ENCODE assay signal across 16 cellular contexts in the genomic region with DNA sequence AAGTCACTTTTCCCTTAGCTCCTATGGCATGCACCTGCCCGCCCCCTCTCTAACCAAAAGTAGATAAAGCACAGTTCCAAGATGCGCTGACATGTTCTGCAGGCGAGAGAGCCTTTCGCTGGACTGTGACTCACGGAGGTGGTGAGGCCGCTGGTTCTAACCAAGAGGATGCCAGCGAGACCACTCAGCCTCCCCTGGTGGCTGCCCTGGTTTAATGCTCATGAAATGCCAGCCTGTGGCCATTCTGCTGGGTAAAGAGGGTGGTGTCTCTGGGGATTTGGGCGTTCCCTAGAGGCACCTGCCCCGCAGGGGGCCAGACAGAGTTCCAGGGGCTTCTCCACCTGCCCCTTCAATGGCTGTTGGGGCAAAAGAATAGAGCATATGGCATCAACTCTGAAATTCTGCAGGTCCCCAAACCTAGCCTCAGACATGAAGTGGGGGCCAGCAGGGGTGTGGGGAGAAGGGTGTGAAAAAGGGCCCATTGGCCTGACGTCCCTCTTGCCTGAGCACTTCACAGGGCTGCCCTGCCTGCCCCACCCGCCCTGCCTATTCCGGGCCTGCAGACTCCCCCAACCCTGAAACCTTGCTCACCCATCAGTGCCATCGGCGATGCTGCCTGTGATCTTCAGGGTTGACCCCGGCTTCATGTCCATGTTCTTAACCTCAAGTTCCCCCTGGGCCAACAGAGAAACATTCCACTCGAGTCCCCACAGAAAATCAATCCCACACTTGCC. TPM values are rescaled to one million over a fixed set of nuclear protein-coding genes. Genes with fewer than 3 reads are reported as not detected.
DNase-seq lines count a peak whose midpoint lies in the region; ATAC-seq and TF ChIP-seq lines count a peak whose summit lies in the region.
"Had no signal": no experiment of that assay in that cellular context is flagged by ENCODE, and none has a peak within 500 bp of the region (broad histone marks: within the 10 kb centered on the region; RNA-seq: fewer than 3 reads in every experiment).

No MANE protein-coding gene starts in this region.

- H3K4me3 Mint-ChIP-seq in Calu3 (ENCODE audit: low read depth, unreplicated experiment) (peak overlapping the region; percentile 6), neural progenitor cell (no peak overlapping the region)
- H3K4me3 Mint-ChIP-seq: activated CD4-positive, alpha-beta memory T cell treated with anti-CD3 and anti-CD28 coated beads for 36 hours; activated naive CD8-positive, alpha-beta T cell treated with anti-CD3 and anti-CD28 coated beads, Interleukin-2, amount 10 ng/mL, durations not matched to agents 7 days and 5 days; CD8-positive, alpha-beta T cell had no signal

- H3K9me3 Mint-ChIP-seq in Calu3 (ENCODE audit: low read depth, unreplicated experiment) (no peaks in the 10 kb centered on the region), neural progenitor cell (no peaks in the 10 kb centered on the region)
- H3K9me3 Mint-ChIP-seq: activated CD4-positive, alpha-beta memory T cell treated with anti-CD3 and anti-CD28 coated beads for 36 hours; activated naive CD8-positive, alpha-beta T cell treated with anti-CD3 and anti-CD28 coated beads, Interleukin-2, amount 10 ng/mL, durations not matched to agents 7 days and 5 days; CD8-positive, alpha-beta T cell had no signal

- TF ChIP-seq CTCF in Calu3 (IDR thresholded peaks at IDR 0.05; ENCODE audit: unreplicated experiment) = peak; percentile 34
- no peak for TF ChIP-seq CTCF in NB4 (IDR thresholded peaks at IDR 0.05; ENCODE audit: low read depth, low read length)
- peak; percentile 50 for TF ChIP-seq CTCF in brain microvascular endothelial cell (IDR thresholded peaks at IDR 0.05; ENCODE audit: low read depth, low read length, missing control alignments)
- no peak for TF ChIP-seq CTCF in neural progenitor cell (IDR thresholded peaks at IDR 0.05)

- peak; percentile 77 for DNase-seq in Calu3
- DNase-seq in NB4 (ENCODE audit: low read depth) = peak; percentile 39
- no peak for DNase-seq in brain microvascular endothelial cell
- DNase-seq in NCI-H1417 treated with DMSO at 0.1 percent for 48 hours (lab: John Stamatoyannopoulos, UW) = no peak
- no peak for DNase-seq in neural progenitor cell (ENCODE audit: low spot score)
- no peak for DNase-seq in NCI-H345 treated with DMSO at 0.1 percent for 48 hours (lab: John Stamatoyannopoulos, UW; ENCODE audit: unreplicated experiment)
- DNase-seq: activated CD4-positive, alpha-beta memory T cell treated with anti-CD3 and anti-CD28 coated beads for 36 hours; activated naive CD8-positive, alpha-beta T cell treated with anti-CD3 and anti-CD28 coated beads, Interleukin-2, amount 10 ng/mL, durations not matched to agents 7 days and 5 days; CD8-positive, alpha-beta T cell; left cardiac atrium; NCI-H446 treated with DMSO at 0.1 percent for 48 hours; ovary; thyroid gland had no signal

- H4K20me1 ChIP-seq in neural progenitor cell (ENCODE audit: low read depth) = no peaks in the 10 kb centered on the region

- peak overlapping the region; percentile 99 for H3K27ac Mint-ChIP-seq in Calu3 (ENCODE audit: unreplicated experiment)
- H3K27ac Mint-ChIP-seq in neural progenitor cell = no peak overlapping the region
- H3K27ac Mint-ChIP-seq: activated CD4-positive, alpha-beta memory T cell treated with anti-CD3 and anti-CD28 coated beads for 36 hours; activated naive CD8-positive, alpha-beta T cell treated with anti-CD3 and anti-CD28 coated beads, Interleukin-2, amount 10 ng/mL, durations not matched to agents 7 days and 5 days; CD8-positive, alpha-beta T cell had no signal

- H3K4me2 ChIP-seq in neural progenitor cell = no peak overlapping the region

- H3K36me3 ChIP-seq in brain microvascular endothelial cell (replicated peaks) = peaks cover 28% of the 10 kb centered on the region
- H3K36me3 ChIP-seq in mucosa of rectum (ENCODE audit: control insufficient read depth in 2 of 2, insufficient read depth in 2 of 2, low read length in 2 of 2) = peaks cover 13 to 14% of the 10 kb centered on the region in 2 donors
- H3K36me3 ChIP-seq in neural progenitor cell = no peaks in the 10 kb centered on the region

- H3K27me3 ChIP-seq in brain microvascular endothelial cell (replicated peaks) (no peaks in the 10 kb centered on the region), mucosa of rectum (ENCODE audit: control insufficient read depth in 2 of 2, insufficient read depth in 2 of 2, low read length in 2 of 2) (no peaks in the 10 kb centered on the region), neural progenitor cell (no peaks in the 10 kb centered on the region)
- H3K27me3 ChIP-seq: ovary, thyroid gland had no signal

- peaks cover 84% of the 10 kb centered on the region for H3K36me3 Mint-ChIP-seq in Calu3 (ENCODE audit: insufficient read depth, unreplicated experiment)
- H3K36me3 Mint-ChIP-seq in neural progenitor cell = no peaks in the 10 kb centered on the region
- H3K36me3 Mint-ChIP-seq: activated CD4-positive, alpha-beta memory T cell treated with anti-CD3 and anti-CD28 coated beads for 36 hours; activated naive CD8-positive, alpha-beta T cell treated with anti-CD3 and anti-CD28 coated beads, Interleukin-2, amount 10 ng/mL, durations not matched to agents 7 days and 5 days; CD8-positive, alpha-beta T cell had no signal

- no peak overlapping the region for H2AFZ ChIP-seq in neural progenitor cell (replicated peaks)

- TF ChIP-seq POLR2A in NB4 (IDR thresholded peaks at IDR 0.05; ENCODE audit: extremely low read depth, insufficient read length) = no peak

- no peak overlapping the region for H3K27ac ChIP-seq in brain microvascular endothelial cell
- peak overlapping the region; percentile 97 for H3K27ac ChIP-seq in mucosa of rectum (ENCODE audit: low read depth in 2 of 2, low read length in 2 of 2)
- no peak overlapping the region for H3K27ac ChIP-seq in neural progenitor cell
- H3K27ac ChIP-seq: ovary, SK-N-MC, thyroid gland had no signal

- BruUV-seq in Calu3 (replicated peaks; lab: Mats Ljungman, UMichigan) = no TSS peak

- H3K4me3 ChIP-seq in NB4 (ENCODE audit: low read depth, low read length) (no peak overlapping the region), brain microvascular endothelial cell (ENCODE audit: low read depth, low read length) (no peak overlapping the region), mucosa of rectum (ENCODE audit: low read length in 2 of 2) (no peak overlapping the region), neural progenitor cell (no peak overlapping the region)
- H3K4me3 ChIP-seq: ovary, SK-N-MC, thyroid gland had no signal

- H3K4me1 Mint-ChIP-seq in Calu3 (ENCODE audit: low read depth, unreplicated experiment) (peaks cover 56% of the 10 kb centered on the region), neural progenitor cell (peaks cover 2% of the 10 kb centered on the region)

- no peaks in the 10 kb centered on the region for H3K27me3 Mint-ChIP-seq in Calu3 (ENCODE audit: unreplicated experiment)
- H3K27me3 Mint-ChIP-seq in neural progenitor cell (ENCODE audit: insufficient read depth, low read depth) = peaks cover 8% of the 10 kb centered on the region

- in situ Hi-C loops in brain microvascular endothelial cell (cut with HindIII; ENCODE audit: low pct_ligation_motif_present, low sequenced_read_pairs) = no loop called here

- intact Hi-C loops in Calu3 (cut with micrococcal nuclease; ENCODE audit: unreplicated experiment) = no loop called here

- H3K79me2 ChIP-seq in neural progenitor cell (ENCODE audit: low read depth) = no peaks in the 10 kb centered on the region

- ATAC-seq in HG03439 (IDR thresholded peaks at IDR 0.05; ENCODE audit: unreplicated experiment) = no peak
- ATAC-seq: CD8-positive, alpha-beta T cell; left cardiac atrium had no signal

- CTCF ChIA-PET in Calu3 (lab: Charles Lee) = interaction anchor here (1.6 to 5.7 kb wide), 4 partner anchors 10 to 32 kb away, joined by 4 to 27 read pairs (median 16); no protein-coding TSS in a partner anchor

- H3K9me3 ChIP-seq in mucosa of rectum (ENCODE audit: control insufficient read depth in 2 of 2, low read length in 2 of 2) = no peaks in the 10 kb centered on the region
- no peaks in the 10 kb centered on the region for H3K9me3 ChIP-seq in neural progenitor cell (ENCODE audit: low read depth)
- H3K9me3 ChIP-seq: ovary, thyroid gland had no signal

- H3K4me1 ChIP-seq in mucosa of rectum (ENCODE audit: control insufficient read depth in 2 of 2, insufficient read depth in 2 of 2, low read length in 2 of 2) (peaks cover 45 to 51% of the 10 kb centered on the region in 2 donors), neural progenitor cell (no peaks in the 10 kb centered on the region)

- H3K9ac ChIP-seq in mucosa of rectum (ENCODE audit: low read depth in 1 of 2, low read length in 2 of 2) (peak overlapping the region in 1 of 2 donors; percentile 59), neural progenitor cell (no peak overlapping the region)

- no peaks in the 10 kb centered on the region for H3F3A ChIP-seq in neural progenitor cell (ENCODE audit: low read depth)

RNA-seq across cellular contexts. Expression of a gene that starts 8.5 kb away (rescaled TPM):
- 0.90 and 1.2 TPM in 2 replicates for total RNA-seq in Calu3 (2022)
- not detected in 2 replicates for total RNA-seq in neural progenitor cell (ENCODE audit: low replicate concordance)
- total RNA-seq: activated CD4-positive, alpha-beta memory T cell treated with anti-CD3 and anti-CD28 coated beads for 36 hours; activated naive CD8-positive, alpha-beta T cell treated with anti-CD3 and anti-CD28 coated beads, Interleukin-2, amount 10 ng/mL, durations not matched to agents 7 days and 5 days; CD8-positive, alpha-beta T cell; left cardiac atrium; thyroid gland had no signal

RNA-seq across cellular contexts. Expression of a gene that starts 11.1 kb away (rescaled TPM):
- total RNA-seq in Calu3 (2022) (156 and 162 TPM in 2 replicates), neural progenitor cell (ENCODE audit: low replicate concordance) (0.84 and 1.8 TPM in 2 replicates)
- total RNA-seq: CD8-positive, alpha-beta T cell had no signal

RNA-seq across cellular contexts. Expression of a gene that starts 37.2 kb away (rescaled TPM):
- total RNA-seq in Calu3 (2022) (89.8 and 95.3 TPM in 2 replicates), neural progenitor cell (ENCODE audit: low replicate concordance) (62.3 and 71.7 TPM in 2 replicates)

RNA-seq across cellular contexts. Expression of a gene that starts 52.2 kb away (rescaled TPM):
- total RNA-seq in Calu3 (2022) = 40.5 and 49.2 TPM in 2 replicates
- 1.5 and 6.2 TPM in 2 replicates for total RNA-seq in neural progenitor cell (ENCODE audit: low replicate concordance)

Comparison
In these comparisons a context has a peak if more than half of its experiments do, and no peak if none do; other contexts are left out.
1. DNase-seq: peak in Calu3 (single experiment) and NB4 (single experiment); none in brain microvascular endothelial cell (single experiment), NCI-H1417 treated with DMSO at 0.1 percent for 48 hours (single experiment), neural progenitor cell (single experiment) and NCI-H345 treated with DMSO at 0.1 percent for 48 hours (single experiment).
2. CTCF ChIP-seq: peak in Calu3 (single experiment) and brain microvascular endothelial cell (single experiment); none in NB4 (single experiment) and neural progenitor cell (single experiment).
3. H3K27ac ChIP-seq: peak in mucosa of rectum (2 of 2); none in brain microvascular endothelial cell (single experiment) and neural progenitor cell (single experiment).
4. RNA of a gene that starts 11.1 kb away (total RNA-seq): 156 to 162 TPM in Calu3; 0.84 to 1.8 TPM in neural progenitor cell; every median in the first group is over 10 times any median in the second.